Comparison of ENCODE assay signal across 16 cellular contexts in genomic region chr1:22850681-22851080, GRCh38.
DNase-seq lines count a peak whose midpoint lies in the region; TF ChIP-seq lines count a peak whose summit lies in the region.
"Had no signal": no experiment of that assay in that cellular context is flagged by ENCODE, and none has a peak within 500 bp of the region (broad histone marks: within the 10 kb centered on the region; RNA-seq: fewer than 3 reads in every experiment).

No MANE protein-coding gene starts in this region.

- intact Hi-C loops in activated naive CD4-positive, alpha-beta T cell treated with anti-CD3 and anti-CD28 coated beads for 36 hours (cut with micrococcal nuclease) = no loop called here

- peaks cover 43% of the 10 kb centered on the region for H3K4me1 Mint-ChIP-seq in progenitor cell of endocrine pancreas (ENCODE audit: low read depth)
- H3K4me1 Mint-ChIP-seq in activated naive CD4-positive, alpha-beta T cell treated with anti-CD3 and anti-CD28 coated beads for 36 hours (ENCODE audit: low read depth) = no peaks in the 10 kb centered on the region

- CTCF ChIA-PET in activated naive CD4-positive, alpha-beta T cell treated with anti-CD3 and anti-CD28 coated beads for 36 hours (lab: Charles Lee) = no interaction called here

- H3K4me3 Mint-ChIP-seq in progenitor cell of endocrine pancreas (ENCODE audit: low read depth) = no peak overlapping the region
- H3K4me3 Mint-ChIP-seq in activated naive CD4-positive, alpha-beta T cell treated with anti-CD3 and anti-CD28 coated beads for 36 hours = no peak overlapping the region
- H3K4me3 Mint-ChIP-seq: activated CD8-positive, alpha-beta T cell treated with anti-CD3 and anti-CD28 coated beads for 36 hours had no signal

- no peaks in the 10 kb centered on the region for H3K27me3 Mint-ChIP-seq in progenitor cell of endocrine pancreas
- H3K27me3 Mint-ChIP-seq in activated naive CD4-positive, alpha-beta T cell treated with anti-CD3 and anti-CD28 coated beads for 36 hours (ENCODE audit: low read depth) = peaks cover 9% of the 10 kb centered on the region

- H3K9me3 ChIP-seq in MG63 = no peaks in the 10 kb centered on the region
- H3K9me3 ChIP-seq: BLaER1 had no signal

- DNase-seq in MG63 = peak; percentile 56
- peak; percentile 70 for DNase-seq in choroid plexus epithelial cell (ENCODE audit: low read depth)
- DNase-seq in inferior parietal cortex (ENCODE audit: extremely low spot score) = peak; percentile 69
- DNase-seq in progenitor cell of endocrine pancreas (ENCODE audit: low spot score, unreplicated experiment) = no peak
- no peak for DNase-seq in NCI-H1436 treated with DMSO at 0.1 percent for 48 hours (lab: John Stamatoyannopoulos, UW)
- no peak for DNase-seq in COR-L47 (lab: John Stamatoyannopoulos, UW)
- DNase-seq in NCI-H1105 treated with DMSO at 0.1 percent for 48 hours (lab: John Stamatoyannopoulos, UW) = no peak
- DNase-seq in activated naive CD4-positive, alpha-beta T cell treated with anti-CD3 and anti-CD28 coated beads for 36 hours = no peak
- DNase-seq: activated CD8-positive, alpha-beta T cell treated with anti-CD3 and anti-CD28 coated beads for 36 hours; activated effector memory CD4-positive, alpha-beta T cell treated with Interleukin-2 at 50 U/mL for 16 hours; NCI-H1417 treated with DMSO at 0.1 percent for 48 hours; NCI-H526; stimulated activated naive CD8-positive, alpha-beta T cell treated with anti-CD3 and anti-CD28 coated beads, Interleukin-15, Interleukin-2, amounts not matched to agents 100 U/mL and 50 U/mL, for 24 hours; T-helper 9 cell had no signal

- no peaks in the 10 kb centered on the region for H3K27me3 ChIP-seq in MG63
- H3K27me3 ChIP-seq: BLaER1, cardiac muscle cell had no signal

- TF ChIP-seq CTCF in choroid plexus epithelial cell (conservative IDR thresholded peaks at IDR 0.05; ENCODE audit: low read depth, low read length) = no peak
- TF ChIP-seq CTCF in progenitor cell of endocrine pancreas (IDR thresholded peaks at IDR 0.05; ENCODE audit: unreplicated experiment) = no peak

- H3K4me3 ChIP-seq in MG63 (no peak overlapping the region), choroid plexus epithelial cell (ENCODE audit: low read depth, low read length) (no peak overlapping the region)
- H3K4me3 ChIP-seq: BLaER1, cardiac muscle cell had no signal

- H3K36me3 ChIP-seq in MG63 = no peaks in the 10 kb centered on the region
- H3K36me3 ChIP-seq: BLaER1, cardiac muscle cell had no signal

- peak overlapping the region; percentile 12 for H3K27ac Mint-ChIP-seq in progenitor cell of endocrine pancreas
- H3K27ac Mint-ChIP-seq in activated naive CD4-positive, alpha-beta T cell treated with anti-CD3 and anti-CD28 coated beads for 36 hours = no peak overlapping the region
- H3K27ac Mint-ChIP-seq: activated CD8-positive, alpha-beta T cell treated with anti-CD3 and anti-CD28 coated beads for 36 hours had no signal

- no peaks in the 10 kb centered on the region for H3K9me3 Mint-ChIP-seq in progenitor cell of endocrine pancreas (ENCODE audit: low read depth)
- H3K9me3 Mint-ChIP-seq in activated naive CD4-positive, alpha-beta T cell treated with anti-CD3 and anti-CD28 coated beads for 36 hours = no peaks in the 10 kb centered on the region
- H3K9me3 Mint-ChIP-seq: activated CD8-positive, alpha-beta T cell treated with anti-CD3 and anti-CD28 coated beads for 36 hours had no signal

- no peaks in the 10 kb centered on the region for H3K36me3 Mint-ChIP-seq in progenitor cell of endocrine pancreas (ENCODE audit: insufficient read depth)
- no peaks in the 10 kb centered on the region for H3K36me3 Mint-ChIP-seq in activated naive CD4-positive, alpha-beta T cell treated with anti-CD3 and anti-CD28 coated beads for 36 hours (ENCODE audit: low read depth)

Comparison
In these comparisons a context has a peak if more than half of its experiments do, and no peak if none do; other contexts are left out.
1. DNase-seq: peak in MG63 (single experiment), choroid plexus epithelial cell (single experiment) and inferior parietal cortex (single experiment); none in progenitor cell of endocrine pancreas (single experiment), NCI-H1436 treated with DMSO at 0.1 percent for 48 hours (single experiment), COR-L47 (single experiment), NCI-H1105 treated with DMSO at 0.1 percent for 48 hours (single experiment) and activated naive CD4-positive, alpha-beta T cell treated with anti-CD3 and anti-CD28 coated beads for 36 hours (single experiment).